In the genomic region with DNA sequence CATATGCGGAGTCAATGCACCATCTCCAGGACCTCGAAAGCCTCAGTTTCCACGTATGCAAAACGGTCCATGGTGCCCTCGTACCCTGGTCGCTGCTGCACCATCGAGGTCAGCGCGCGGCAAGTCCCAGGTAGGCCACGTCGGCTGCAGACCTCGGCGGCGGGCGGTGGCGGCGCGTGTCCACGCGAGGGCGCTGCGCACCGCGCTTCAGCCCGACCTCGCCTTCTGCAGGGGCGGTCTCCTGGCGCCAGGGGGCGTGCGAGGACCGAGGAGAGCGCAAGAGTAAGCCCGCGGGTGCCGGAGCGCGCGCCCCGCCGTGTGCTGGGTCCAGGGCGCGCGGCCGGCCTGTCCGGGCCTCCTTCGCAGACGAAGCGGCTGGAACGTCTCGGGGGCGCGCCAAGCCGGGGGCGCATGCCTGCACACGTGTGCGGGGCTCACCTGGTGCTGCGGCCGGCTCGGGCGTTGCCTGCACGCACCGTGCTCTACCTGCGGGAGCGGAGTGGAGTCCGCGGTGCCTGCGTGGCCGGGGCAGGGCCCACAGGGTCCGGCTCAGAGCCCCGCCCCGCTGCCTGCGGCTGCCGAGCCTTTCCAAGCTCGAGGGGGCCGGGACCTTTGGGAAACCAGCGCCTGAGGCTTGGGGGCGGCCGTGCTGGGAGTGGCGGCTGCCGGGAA, we compare ENCODE assay signal across 8 cellular contexts. TPM values are rescaled to one million over a fixed set of nuclear protein-coding genes. Genes with fewer than 3 reads are reported as not detected.
DNase-seq lines count a peak whose midpoint lies in the region; ATAC-seq, FAIRE-seq and TF ChIP-seq lines count a peak whose summit lies in the region.

No MANE protein-coding gene starts in this region.

- peaks cover 0 to under 1% (median 0%) of the 10 kb centered on the region in 4 donors for H3K36me3 ChIP-seq in right lobe of liver

- intact Hi-C loops in right lobe of liver (cut with DNase I): no loop called here

- TF ChIP-seq POLR2A in A549 (IDR thresholded peaks at IDR 0.05; ENCODE audit: low read length): no peak
- TF ChIP-seq POLR2A in right lobe of liver (IDR thresholded peaks at IDR 0.05): no peak

- H3K4me2 ChIP-seq in A549: peak overlapping the region; percentile 87

- CTCF ChIA-PET in A549 (lab: Yijun Ruan, JAX): interaction anchor here (0.6 to 4.0 kb wide), 26 partner anchors 8 to 1684 kb away, joined by 3 to 37 read pairs (median 4); no protein-coding TSS in a partner anchor

- ATAC-seq in A549 (peak; percentile 74 to 90), GM18508 (IDR thresholded peaks at IDR 0.05; ENCODE audit: insufficient read depth, unreplicated experiment) (peak; percentile 52), HG03025 (IDR thresholded peaks at IDR 0.05; ENCODE audit: low FRiP score, unreplicated experiment) (peak; percentile 74), right lobe of liver (peak; percentile 94 to 99 (median 95))

- TF ChIP-seq CTCF in A549 (IDR thresholded peaks at IDR 0.05) (peak; percentile 99), right lobe of liver (IDR thresholded peaks at IDR 0.05) (peak; percentile 100)

- H3K27me3 ChIP-seq in right lobe of liver: no peaks in the 10 kb centered on the region

- 5% methylated on average over 47 of the region's 81 CpGs for WGBS in A549 (ENCODE audit: missing lambda C conversion rate)
- no CpG with 5 or more reads among the region's 81 CpGs for WGBS in right lobe of liver (ENCODE audit: insufficient coverage, low coverage, low lambda C conversion rate, missing lambda C conversion rate)

- H3K27ac ChIP-seq in A549 (peak overlapping the region; percentile 66 to 89), right lobe of liver (no peak overlapping the region)

- no peak for TF ChIP-seq EP300 in A549 (IDR thresholded peaks at IDR 0.05)

- H3K9me3 ChIP-seq in A549 (no peaks in the 10 kb centered on the region), right lobe of liver (no peaks in the 10 kb centered on the region)

- H3K4me3 ChIP-seq in A549 (peak overlapping the region; percentile 52), right lobe of liver (peak overlapping the region; percentile 60 to 67 (median 65))

- DNase-seq in A549 (ENCODE audit: low read depth in 1 of 2, low spot score in 1 of 2): peak; percentile 71 to 84
- peak; percentile 91 for DNase-seq in NCI-H2227 (lab: John Stamatoyannopoulos, UW; ENCODE audit: unreplicated experiment)
- DNase-seq in activated CD4-positive, alpha-beta T cell treated with anti-CD3 and anti-CD28 coated beads, Interleukin-2, amount 50 U/mL, for 1 hour: peak; percentile 90
- DNase-seq in dermis microvascular lymphatic vessel endothelial cell (ENCODE audit: low read depth in 2 of 2): peak; percentile 50 to 86
- peak; percentile 90 to 91 (median 90) for DNase-seq in right lobe of liver
- peak; percentile 80 for DNase-seq in stimulated activated CD4-positive, alpha-beta T cell treated with anti-CD3 and anti-CD28 coated beads, Interleukin-2, amount 100 ng/mL, for 4 hours (ENCODE audit: low read depth)

- POLR2A ChIA-PET in A549 (lab: Yijun Ruan, JAX): no interaction called here

- TF ChIP-seq RAD21 in A549 (conservative IDR thresholded peaks at IDR 0.05 in 1 of 2, IDR thresholded peaks at IDR 0.05 in 1 of 2): peak; percentile 82 to 93

- H3K4me1 ChIP-seq in A549 (no peaks in the 10 kb centered on the region), right lobe of liver (peaks cover 0 to 5% (median 0%) of the 10 kb centered on the region in 4 donors)

- no peak for FAIRE-seq in A549 (lab: Jason Lieb, UNC)

TF ChIP-seq in A549, 52 proteins besides CTCF, POLR2A, EP300 and RAD21:
- TF ChIP-seq MYC (IDR thresholded peaks at IDR 0.05; ENCODE audit: borderline replicate concordance, low read length): peak; percentile 31; the same call in 1 of the 2 replicates
- no peak for TF ChIP-seq ZFP36 (IDR thresholded peaks at IDR 0.05; ENCODE audit: borderline replicate concordance, partially characterized antibody)
- TF ChIP-seq, protein P1, sequence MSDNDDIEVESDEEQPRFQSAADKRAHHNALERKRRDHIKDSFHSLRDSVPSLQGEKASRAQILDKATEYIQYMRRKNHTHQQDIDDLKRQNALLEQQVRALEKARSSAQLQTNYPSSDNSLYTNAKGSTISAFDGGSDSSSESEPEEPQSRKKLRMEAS (IDR thresholded peaks at IDR 0.05): peak; percentile 83
- TF ChIP-seq KDM5A (IDR thresholded peaks at IDR 0.05): no peak
- TF ChIP-seq HEYL (CRISPR knock-in tag; IDR thresholded peaks at IDR 0.05): no peak
- TF ChIP-seq TFCP2L1 (CRISPR knock-in tag; IDR thresholded peaks at IDR 0.05): no peak
- peak; percentile 93 for TF ChIP-seq SMC3 (IDR thresholded peaks at IDR 0.05)
- TF ChIP-seq JUN (IDR thresholded peaks at IDR 0.05): peak; percentile 44 to 60; a peak in 4 of 5 replicates
- TF ChIP-seq, protein P2, sequence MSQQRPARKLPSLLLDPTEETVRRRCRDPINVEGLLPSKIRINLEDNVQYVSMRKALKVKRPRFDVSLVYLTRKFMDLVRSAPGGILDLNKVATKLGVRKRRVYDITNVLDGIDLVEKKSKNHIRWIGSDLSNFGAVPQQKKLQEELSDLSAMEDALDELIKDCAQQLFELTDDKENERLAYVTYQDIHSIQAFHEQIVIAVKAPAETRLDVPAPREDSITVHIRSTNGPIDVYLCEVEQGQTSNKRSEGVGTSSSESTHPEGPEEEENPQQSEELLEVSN (IDR thresholded peaks at IDR 0.05; ENCODE audit: borderline replicate concordance, low read depth): 0 out of 2 replicates have a peak, but pooled peaks have one; percentile 31
- no peak for TF ChIP-seq MAZ (IDR thresholded peaks at IDR 0.05; ENCODE audit: borderline replicate concordance, low read depth, low read length)

RNA-seq across cellular contexts. Expression of a gene that starts 54.0 kb away (rescaled TPM):
- polyA plus RNA-seq in A549 (2011; rRNA removed) (185 and 219 TPM in 2 replicates), A549 (2017; fragmentation: RNase III; extraction: RNeasy Plus Mini Kit Qiagen cat#74134 plus additional on column Dnase treatment) (139 to 167 TPM (median 153 TPM) in 3 replicates)
- polyA plus RNA-seq in A549 (2012; cell fraction: cytosol; rRNA removed): 136 and 170 TPM in 2 replicates
- 77.4 and 87.5 TPM in 2 replicates for polyA plus RNA-seq in A549 (2012; cell fraction: nucleus; rRNA removed)
- polyA minus RNA-seq in A549 (2011; rRNA and poly(A)+ RNA removed): 24.1 and 26.4 TPM in 2 replicates
- total RNA-seq in dermis microvascular lymphatic vessel endothelial cell (65.2 and 72.0 TPM in 2 replicates), right lobe of liver (10 to 100 TPM; 23.5 to 50.6 (median 33.4) TPM)

Comparison
In these comparisons a context has a peak if more than half of its experiments do, and no peak if none do; other contexts are left out.
1. H3K27ac ChIP-seq: peak in A549 (2 of 2); none in right lobe of liver (0 of 3).
2. Peak in every context shown above with its lines, with median percentiles within 50 percentile points of each other: ATAC-seq and DNase-seq.